1 cellular context compared by ENCODE assay signal in the genomic region with DNA sequence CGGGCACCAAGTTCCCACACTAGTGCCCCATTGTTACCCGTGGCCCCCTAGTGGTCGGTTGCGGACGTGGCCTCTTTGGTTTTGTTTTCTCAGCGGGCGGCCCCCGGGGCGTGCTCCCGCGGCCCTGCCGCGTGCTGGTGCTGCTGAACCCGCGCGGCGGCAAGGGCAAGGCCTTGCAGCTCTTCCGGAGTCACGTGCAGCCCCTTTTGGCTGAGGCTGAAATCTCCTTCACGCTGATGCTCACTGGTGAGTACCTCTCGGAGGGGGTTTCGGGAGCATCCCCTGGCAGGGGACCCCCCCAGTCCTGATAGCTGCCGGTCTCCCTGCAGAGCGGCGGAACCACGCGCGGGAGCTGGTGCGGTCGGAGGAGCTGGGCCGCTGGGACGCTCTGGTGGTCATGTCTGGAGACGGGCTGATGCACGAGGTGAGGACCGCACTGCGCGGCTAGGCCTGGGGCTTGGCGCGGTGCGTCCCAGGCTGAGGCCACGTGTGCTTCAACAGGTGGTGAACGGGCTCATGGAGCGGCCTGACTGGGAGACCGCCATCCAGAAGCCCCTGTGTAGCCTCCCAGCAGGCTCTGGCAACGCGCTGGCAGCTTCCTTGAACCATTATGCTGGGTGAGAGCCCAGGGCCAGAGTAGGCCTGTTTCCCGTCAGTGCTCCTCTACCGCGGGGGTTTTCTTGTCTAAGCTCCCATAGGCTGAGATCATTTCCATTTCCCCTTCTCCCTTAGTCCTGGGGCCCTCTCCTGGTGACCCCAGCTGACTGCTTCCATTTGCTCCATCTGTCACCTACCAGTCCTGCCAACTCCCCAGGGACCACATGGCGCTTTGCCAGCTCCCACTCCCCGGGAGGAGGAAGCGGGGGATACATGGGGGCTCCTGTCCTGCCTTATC.
TF ChIP-seq lines count a peak whose summit lies in the region.

No MANE protein-coding gene starts in this region.

TF ChIP-seq in HepG2, 621 proteins besides CTCF, POLR2A, EP300 and RAD21 (continued from another document and continues in another):
- TF ChIP-seq, protein P1, sequence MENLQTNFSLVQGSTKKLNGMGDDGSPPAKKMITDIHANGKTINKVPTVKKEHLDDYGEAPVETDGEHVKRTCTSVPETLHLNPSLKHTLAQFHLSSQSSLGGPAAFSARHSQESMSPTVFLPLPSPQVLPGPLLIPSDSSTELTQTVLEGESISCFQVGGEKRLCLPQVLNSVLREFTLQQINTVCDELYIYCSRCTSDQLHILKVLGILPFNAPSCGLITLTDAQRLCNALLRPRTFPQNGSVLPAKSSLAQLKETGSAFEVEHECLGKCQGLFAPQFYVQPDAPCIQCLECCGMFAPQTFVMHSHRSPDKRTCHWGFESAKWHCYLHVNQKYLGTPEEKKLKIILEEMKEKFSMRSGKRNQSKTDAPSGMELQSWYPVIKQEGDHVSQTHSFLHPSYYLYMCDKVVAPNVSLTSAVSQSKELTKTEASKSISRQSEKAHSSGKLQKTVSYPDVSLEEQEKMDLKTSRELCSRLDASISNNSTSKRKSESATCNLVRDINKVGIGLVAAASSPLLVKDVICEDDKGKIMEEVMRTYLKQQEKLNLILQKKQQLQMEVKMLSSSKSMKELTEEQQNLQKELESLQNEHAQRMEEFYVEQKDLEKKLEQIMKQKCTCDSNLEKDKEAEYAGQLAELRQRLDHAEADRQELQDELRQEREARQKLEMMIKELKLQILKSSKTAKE (CRISPR knock-in tag; IDR thresholded peaks at IDR 0.05; ENCODE audit: borderline replicate concordance) = no peak
- TF ChIP-seq GLI4 (CRISPR knock-in tag; IDR thresholded peaks at IDR 0.05; ENCODE audit: borderline replicate concordance) = peak; percentile 93
- peak; percentile 100 for TF ChIP-seq ZNF44 (CRISPR knock-in tag; IDR thresholded peaks at IDR 0.05)
- no peak for TF ChIP-seq ZNF207 (IDR thresholded peaks at IDR 0.05; ENCODE audit: borderline replicate concordance)
- TF ChIP-seq, protein P2, sequence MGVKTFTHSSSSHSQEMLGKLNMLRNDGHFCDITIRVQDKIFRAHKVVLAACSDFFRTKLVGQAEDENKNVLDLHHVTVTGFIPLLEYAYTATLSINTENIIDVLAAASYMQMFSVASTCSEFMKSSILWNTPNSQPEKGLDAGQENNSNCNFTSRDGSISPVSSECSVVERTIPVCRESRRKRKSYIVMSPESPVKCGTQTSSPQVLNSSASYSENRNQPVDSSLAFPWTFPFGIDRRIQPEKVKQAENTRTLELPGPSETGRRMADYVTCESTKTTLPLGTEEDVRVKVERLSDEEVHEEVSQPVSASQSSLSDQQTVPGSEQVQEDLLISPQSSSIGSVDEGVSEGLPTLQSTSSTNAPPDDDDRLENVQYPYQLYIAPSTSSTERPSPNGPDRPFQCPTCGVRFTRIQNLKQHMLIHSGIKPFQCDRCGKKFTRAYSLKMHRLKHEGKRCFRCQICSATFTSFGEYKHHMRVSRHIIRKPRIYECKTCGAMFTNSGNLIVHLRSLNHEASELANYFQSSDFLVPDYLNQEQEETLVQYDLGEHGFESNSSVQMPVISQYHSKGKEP (CRISPR knock-in tag; IDR thresholded peaks at IDR 0.05) = peak; percentile 92
- TF ChIP-seq ZSCAN21 (CRISPR knock-in tag; IDR thresholded peaks at IDR 0.05; ENCODE audit: borderline replicate concordance) = peak; percentile 97
- TF ChIP-seq, protein P3, sequence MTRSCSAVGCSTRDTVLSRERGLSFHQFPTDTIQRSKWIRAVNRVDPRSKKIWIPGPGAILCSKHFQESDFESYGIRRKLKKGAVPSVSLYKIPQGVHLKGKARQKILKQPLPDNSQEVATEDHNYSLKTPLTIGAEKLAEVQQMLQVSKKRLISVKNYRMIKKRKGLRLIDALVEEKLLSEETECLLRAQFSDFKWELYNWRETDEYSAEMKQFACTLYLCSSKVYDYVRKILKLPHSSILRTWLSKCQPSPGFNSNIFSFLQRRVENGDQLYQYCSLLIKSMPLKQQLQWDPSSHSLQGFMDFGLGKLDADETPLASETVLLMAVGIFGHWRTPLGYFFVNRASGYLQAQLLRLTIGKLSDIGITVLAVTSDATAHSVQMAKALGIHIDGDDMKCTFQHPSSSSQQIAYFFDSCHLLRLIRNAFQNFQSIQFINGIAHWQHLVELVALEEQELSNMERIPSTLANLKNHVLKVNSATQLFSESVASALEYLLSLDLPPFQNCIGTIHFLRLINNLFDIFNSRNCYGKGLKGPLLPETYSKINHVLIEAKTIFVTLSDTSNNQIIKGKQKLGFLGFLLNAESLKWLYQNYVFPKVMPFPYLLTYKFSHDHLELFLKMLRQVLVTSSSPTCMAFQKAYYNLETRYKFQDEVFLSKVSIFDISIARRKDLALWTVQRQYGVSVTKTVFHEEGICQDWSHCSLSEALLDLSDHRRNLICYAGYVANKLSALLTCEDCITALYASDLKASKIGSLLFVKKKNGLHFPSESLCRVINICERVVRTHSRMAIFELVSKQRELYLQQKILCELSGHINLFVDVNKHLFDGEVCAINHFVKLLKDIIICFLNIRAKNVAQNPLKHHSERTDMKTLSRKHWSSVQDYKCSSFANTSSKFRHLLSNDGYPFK (CRISPR knock-in tag; IDR thresholded peaks at IDR 0.05; ENCODE audit: borderline replicate concordance) = peak; percentile 82
- peak; percentile 91 for TF ChIP-seq FOXJ3 (CRISPR knock-in tag; IDR thresholded peaks at IDR 0.05; ENCODE audit: borderline replicate concordance)
- TF ChIP-seq, protein P4, sequence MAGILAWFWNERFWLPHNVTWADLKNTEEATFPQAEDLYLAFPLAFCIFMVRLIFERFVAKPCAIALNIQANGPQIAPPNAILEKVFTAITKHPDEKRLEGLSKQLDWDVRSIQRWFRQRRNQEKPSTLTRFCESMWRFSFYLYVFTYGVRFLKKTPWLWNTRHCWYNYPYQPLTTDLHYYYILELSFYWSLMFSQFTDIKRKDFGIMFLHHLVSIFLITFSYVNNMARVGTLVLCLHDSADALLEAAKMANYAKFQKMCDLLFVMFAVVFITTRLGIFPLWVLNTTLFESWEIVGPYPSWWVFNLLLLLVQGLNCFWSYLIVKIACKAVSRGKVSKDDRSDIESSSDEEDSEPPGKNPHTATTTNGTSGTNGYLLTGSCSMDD (CRISPR knock-in tag; IDR thresholded peaks at IDR 0.05) = peak; percentile 99
- TF ChIP-seq NFE2 (CRISPR knock-in tag; IDR thresholded peaks at IDR 0.05) = no peak; the same call in 1 of the 2 replicates
- no peak; the same call in 1 of the 2 replicates for TF ChIP-seq DNMT1 (CRISPR knock-in tag; IDR thresholded peaks at IDR 0.05)
- TF ChIP-seq, protein P5, sequence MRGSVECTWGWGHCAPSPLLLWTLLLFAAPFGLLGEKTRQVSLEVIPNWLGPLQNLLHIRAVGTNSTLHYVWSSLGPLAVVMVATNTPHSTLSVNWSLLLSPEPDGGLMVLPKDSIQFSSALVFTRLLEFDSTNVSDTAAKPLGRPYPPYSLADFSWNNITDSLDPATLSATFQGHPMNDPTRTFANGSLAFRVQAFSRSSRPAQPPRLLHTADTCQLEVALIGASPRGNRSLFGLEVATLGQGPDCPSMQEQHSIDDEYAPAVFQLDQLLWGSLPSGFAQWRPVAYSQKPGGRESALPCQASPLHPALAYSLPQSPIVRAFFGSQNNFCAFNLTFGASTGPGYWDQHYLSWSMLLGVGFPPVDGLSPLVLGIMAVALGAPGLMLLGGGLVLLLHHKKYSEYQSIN (CRISPR knock-in tag; IDR thresholded peaks at IDR 0.05; ENCODE audit: borderline replicate concordance) = 0 out of 2 replicates have a peak, but pooled peaks have one; percentile 37
- TF ChIP-seq CHCHD3 (CRISPR knock-in tag; IDR thresholded peaks at IDR 0.05) = peak; percentile 80
- TF ChIP-seq FLYWCH1 (CRISPR knock-in tag; IDR thresholded peaks at IDR 0.05) = peak; percentile 86
- TF ChIP-seq ZNF432 (CRISPR knock-in tag; IDR thresholded peaks at IDR 0.05; ENCODE audit: borderline replicate concordance) = peak; percentile 81; the same call in 1 of the 2 replicates
- no peak for TF ChIP-seq ZKSCAN1 (IDR thresholded peaks at IDR 0.05; ENCODE audit: low read length)
- no peak for TF ChIP-seq ZFP36L2 (CRISPR knock-in tag; IDR thresholded peaks at IDR 0.05)
- TF ChIP-seq, protein P6, sequence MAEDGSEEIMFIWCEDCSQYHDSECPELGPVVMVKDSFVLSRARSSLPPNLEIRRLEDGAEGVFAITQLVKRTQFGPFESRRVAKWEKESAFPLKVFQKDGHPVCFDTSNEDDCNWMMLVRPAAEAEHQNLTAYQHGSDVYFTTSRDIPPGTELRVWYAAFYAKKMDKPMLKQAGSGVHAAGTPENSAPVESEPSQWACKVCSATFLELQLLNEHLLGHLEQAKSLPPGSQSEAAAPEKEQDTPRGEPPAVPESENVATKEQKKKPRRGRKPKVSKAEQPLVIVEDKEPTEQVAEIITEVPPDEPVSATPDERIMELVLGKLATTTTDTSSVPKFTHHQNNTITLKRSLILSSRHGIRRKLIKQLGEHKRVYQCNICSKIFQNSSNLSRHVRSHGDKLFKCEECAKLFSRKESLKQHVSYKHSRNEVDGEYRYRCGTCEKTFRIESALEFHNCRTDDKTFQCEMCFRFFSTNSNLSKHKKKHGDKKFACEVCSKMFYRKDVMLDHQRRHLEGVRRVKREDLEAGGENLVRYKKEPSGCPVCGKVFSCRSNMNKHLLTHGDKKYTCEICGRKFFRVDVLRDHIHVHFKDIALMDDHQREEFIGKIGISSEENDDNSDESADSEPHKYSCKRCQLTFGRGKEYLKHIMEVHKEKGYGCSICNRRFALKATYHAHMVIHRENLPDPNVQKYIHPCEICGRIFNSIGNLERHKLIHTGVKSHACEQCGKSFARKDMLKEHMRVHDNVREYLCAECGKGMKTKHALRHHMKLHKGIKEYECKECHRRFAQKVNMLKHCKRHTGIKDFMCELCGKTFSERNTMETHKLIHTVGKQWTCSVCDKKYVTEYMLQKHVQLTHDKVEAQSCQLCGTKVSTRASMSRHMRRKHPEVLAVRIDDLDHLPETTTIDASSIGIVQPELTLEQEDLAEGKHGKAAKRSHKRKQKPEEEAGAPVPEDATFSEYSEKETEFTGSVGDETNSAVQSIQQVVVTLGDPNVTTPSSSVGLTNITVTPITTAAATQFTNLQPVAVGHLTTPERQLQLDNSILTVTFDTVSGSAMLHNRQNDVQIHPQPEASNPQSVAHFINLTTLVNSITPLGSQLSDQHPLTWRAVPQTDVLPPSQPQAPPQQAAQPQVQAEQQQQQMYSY (CRISPR knock-in tag; IDR thresholded peaks at IDR 0.05) = peak; percentile 86
- peak; percentile 43; the same call in 1 of the 2 replicates for TF ChIP-seq ARHGAP35 (CRISPR knock-in tag; IDR thresholded peaks at IDR 0.05; ENCODE audit: borderline replicate concordance)
- TF ChIP-seq HNF4G (IDR thresholded peaks at IDR 0.05; ENCODE audit: borderline replicate concordance, low read depth, low read length) = no peak
- TF ChIP-seq HNF4G (CRISPR knock-in tag; IDR thresholded peaks at IDR 0.05; ENCODE audit: borderline replicate concordance, low read depth) = no peak
- peak; percentile 80; the same call in 1 of the 2 replicates for TF ChIP-seq ZNF468 (CRISPR knock-in tag; IDR thresholded peaks at IDR 0.05)
- TF ChIP-seq, protein P7, sequence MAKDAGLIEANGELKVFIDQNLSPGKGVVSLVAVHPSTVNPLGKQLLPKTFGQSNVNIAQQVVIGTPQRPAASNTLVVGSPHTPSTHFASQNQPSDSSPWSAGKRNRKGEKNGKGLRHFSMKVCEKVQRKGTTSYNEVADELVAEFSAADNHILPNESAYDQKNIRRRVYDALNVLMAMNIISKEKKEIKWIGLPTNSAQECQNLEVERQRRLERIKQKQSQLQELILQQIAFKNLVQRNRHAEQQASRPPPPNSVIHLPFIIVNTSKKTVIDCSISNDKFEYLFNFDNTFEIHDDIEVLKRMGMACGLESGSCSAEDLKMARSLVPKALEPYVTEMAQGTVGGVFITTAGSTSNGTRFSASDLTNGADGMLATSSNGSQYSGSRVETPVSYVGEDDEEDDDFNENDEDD (CRISPR knock-in tag; IDR thresholded peaks at IDR 0.05; ENCODE audit: borderline replicate concordance) = peak; percentile 96
- peak; percentile 73; the same call in 1 of the 2 replicates for TF ChIP-seq NFKBIZ (CRISPR knock-in tag; IDR thresholded peaks at IDR 0.05)
- peak; percentile 91 for TF ChIP-seq MIXL1 (CRISPR knock-in tag; IDR thresholded peaks at IDR 0.05)
- TF ChIP-seq, protein P8, sequence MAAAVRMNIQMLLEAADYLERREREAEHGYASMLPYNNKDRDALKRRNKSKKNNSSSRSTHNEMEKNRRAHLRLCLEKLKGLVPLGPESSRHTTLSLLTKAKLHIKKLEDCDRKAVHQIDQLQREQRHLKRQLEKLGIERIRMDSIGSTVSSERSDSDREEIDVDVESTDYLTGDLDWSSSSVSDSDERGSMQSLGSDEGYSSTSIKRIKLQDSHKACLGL (CRISPR knock-in tag; IDR thresholded peaks at IDR 0.05) = peak; percentile 97
- TF ChIP-seq KDM3A (CRISPR knock-in tag; IDR thresholded peaks at IDR 0.05; ENCODE audit: low read depth) = peak; percentile 95
- TF ChIP-seq AGO1 (IDR thresholded peaks at IDR 0.05; ENCODE audit: low read depth, low read length, poor library complexity, severe bottlenecking) = no peak
- TF ChIP-seq HMGA1 (CRISPR knock-in tag; conservative IDR thresholded peaks at IDR 0.05) = no peak
- no peak for TF ChIP-seq ZNF20 (CRISPR knock-in tag; IDR thresholded peaks at IDR 0.05)
- TF ChIP-seq ZNF335 (CRISPR knock-in tag; IDR thresholded peaks at IDR 0.05) = peak; percentile 83
- TF ChIP-seq, protein P9, sequence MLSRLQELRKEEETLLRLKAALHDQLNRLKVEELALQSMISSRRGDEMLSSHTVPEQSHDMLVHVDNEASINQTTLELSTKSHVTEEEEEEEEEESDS (CRISPR knock-in tag; IDR thresholded peaks at IDR 0.05; ENCODE audit: borderline replicate concordance) = peak; percentile 97; the same call in 1 of the 2 replicates
- TF ChIP-seq, protein P10, sequence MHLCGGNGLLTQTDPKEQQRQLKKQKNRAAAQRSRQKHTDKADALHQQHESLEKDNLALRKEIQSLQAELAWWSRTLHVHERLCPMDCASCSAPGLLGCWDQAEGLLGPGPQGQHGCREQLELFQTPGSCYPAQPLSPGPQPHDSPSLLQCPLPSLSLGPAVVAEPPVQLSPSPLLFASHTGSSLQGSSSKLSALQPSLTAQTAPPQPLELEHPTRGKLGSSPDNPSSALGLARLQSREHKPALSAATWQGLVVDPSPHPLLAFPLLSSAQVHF (CRISPR knock-in tag; IDR thresholded peaks at IDR 0.05) = peak; percentile 96
- peak; percentile 50; the same call in 1 of the 2 replicates for TF ChIP-seq NFYC (CRISPR knock-in tag; IDR thresholded peaks at IDR 0.05)
- TF ChIP-seq REXO4 (CRISPR knock-in tag; IDR thresholded peaks at IDR 0.05; ENCODE audit: borderline replicate concordance) = peak; percentile 97; the same call in 1 of the 2 replicates
- TF ChIP-seq RXRA (CRISPR knock-in tag; IDR thresholded peaks at IDR 0.05) = peak; percentile 76
- peak; percentile 68; the same call in 1 of the 2 replicates for TF ChIP-seq KLF13 (CRISPR knock-in tag; IDR thresholded peaks at IDR 0.05)
- TF ChIP-seq, protein P11, sequence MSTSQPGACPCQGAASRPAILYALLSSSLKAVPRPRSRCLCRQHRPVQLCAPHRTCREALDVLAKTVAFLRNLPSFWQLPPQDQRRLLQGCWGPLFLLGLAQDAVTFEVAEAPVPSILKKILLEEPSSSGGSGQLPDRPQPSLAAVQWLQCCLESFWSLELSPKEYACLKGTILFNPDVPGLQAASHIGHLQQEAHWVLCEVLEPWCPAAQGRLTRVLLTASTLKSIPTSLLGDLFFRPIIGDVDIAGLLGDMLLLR (CRISPR knock-in tag; IDR thresholded peaks at IDR 0.05) = peak; percentile 91
- TF ChIP-seq ZNF615 (CRISPR knock-in tag; IDR thresholded peaks at IDR 0.05; ENCODE audit: borderline replicate concordance) = peak; percentile 71
- TF ChIP-seq ZNF83 (CRISPR knock-in tag; IDR thresholded peaks at IDR 0.05; ENCODE audit: borderline replicate concordance) = peak; percentile 92
- no peak for TF ChIP-seq KDM5A (IDR thresholded peaks at IDR 0.05; ENCODE audit: borderline replicate concordance, low read length)
- no peak for TF ChIP-seq RFX1 (IDR thresholded peaks at IDR 0.05)
- peak; percentile 99 for TF ChIP-seq ZNF256 (CRISPR knock-in tag; conservative IDR thresholded peaks at IDR 0.05)
- no peak for TF ChIP-seq ZNF577 (CRISPR knock-in tag; IDR thresholded peaks at IDR 0.05; ENCODE audit: borderline replicate concordance, low read depth)
- no peak for TF ChIP-seq TRIM24 (CRISPR knock-in tag; IDR thresholded peaks at IDR 0.05)
- TF ChIP-seq NFATC3 (CRISPR knock-in tag; IDR thresholded peaks at IDR 0.05) = peak; percentile 99
